In the genomic region with DNA sequence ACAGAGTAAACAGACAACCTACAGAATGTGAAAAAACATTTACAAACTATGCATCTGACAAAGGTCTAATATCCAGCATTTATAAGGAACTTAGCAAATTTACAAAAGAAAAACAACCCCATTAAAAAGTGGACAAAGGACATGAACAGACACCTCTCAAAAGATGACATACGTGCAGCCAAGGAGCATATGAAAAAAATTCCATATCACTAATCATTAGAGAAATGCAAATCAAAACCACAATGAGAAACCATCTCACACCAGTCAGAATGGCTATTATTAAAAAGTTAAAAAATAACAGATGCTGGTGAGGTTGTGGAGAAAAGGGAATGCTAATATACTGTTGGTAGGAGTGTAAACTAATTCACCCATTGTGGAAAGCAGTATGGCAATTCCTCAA, we compare ENCODE assay signal across 7 cellular contexts.
DNase-seq lines count a peak whose midpoint lies in the region; ATAC-seq and FAIRE-seq lines count a peak whose summit lies in the region.
"Not testable (repeated sequence)": the region's sequence is repeated elsewhere in the genome, so short reads cannot be mapped to it uniquely, and the experiment has no call there.

No MANE protein-coding gene starts in this region.

- not testable (repeated sequence) for DNase-seq in GM18507 (ENCODE audit: extremely low spot score, insufficient read length, low read depth)

- ATAC-seq in GM18861 (IDR thresholded peaks at IDR 0.05; ENCODE audit: unreplicated experiment), result peak; percentile 43
- peak; percentile 52 for ATAC-seq in GM18907 (IDR thresholded peaks at IDR 0.05; ENCODE audit: unreplicated experiment)
- ATAC-seq in GM19452 (IDR thresholded peaks at IDR 0.05; ENCODE audit: unreplicated experiment), result peak; percentile 57
- ATAC-seq in HG02759 (IDR thresholded peaks at IDR 0.05; ENCODE audit: unreplicated experiment), result peak; percentile 57
- ATAC-seq in HG03060 (IDR thresholded peaks at IDR 0.05; ENCODE audit: low read depth, unreplicated experiment), result peak; percentile 44
- peak; percentile 58 for ATAC-seq in HG03378 (IDR thresholded peaks at IDR 0.05; ENCODE audit: unreplicated experiment)

- peak; percentile 70 for FAIRE-seq in GM18507 (lab: Jason Lieb, UNC)
